In genomic region chr18:14767474-14767873, GRCh38 we compare ENCODE assay signal across 29 cellular contexts.
A peak's percentile ranks its signal among the peaks of the same experiment; 100 is the strongest.
DNase-seq lines count a peak whose midpoint lies in the region; ATAC-seq and TF ChIP-seq lines count a peak whose summit lies in the region.
"Had no signal": no experiment of that assay in that cellular context is flagged by ENCODE, and none has a peak within 500 bp of the region (broad histone marks: within the 10 kb centered on the region; RNA-seq: fewer than 3 reads in every experiment).

No MANE protein-coding gene starts in this region.

- CTCF ChIA-PET in HEK293 (lab: Yijun Ruan, JAX): no interaction called here

- in situ Hi-C loops in astrocyte of the spinal cord (cut with HindIII; ENCODE audit: low sequenced_read_pairs): no loop called here

- peak; percentile 15 for DNase-seq in NCI-H226
- DNase-seq in astrocyte of the spinal cord (ENCODE audit: low read depth, low spot score): peak; percentile 4
- no peak for DNase-seq in stimulated activated effector memory CD8-positive, alpha-beta T cell treated with anti-CD3 and anti-CD28 coated beads, Interleukin-12 subunit alpha, Interleukin-12 subunit beta, amount 100 ng/mL, for 72 hours (ENCODE audit: low spot score in 2 of 2)
- DNase-seq in activated gamma-delta T cell treated with Interleukin-2 at 50 U/mL for 16 hours: no peak
- no peak for DNase-seq in NCI-H345 (lab: John Stamatoyannopoulos, UW)
- DNase-seq: activated CD4-positive, alpha-beta T cell treated with anti-CD3 and anti-CD28 coated beads, Interleukin-2, amount 50 U/mL, for 1 hour; activated gamma-delta T cell; CD4-positive, alpha-beta T cell; colonic mucosa; effector memory CD8-positive, alpha-beta T cell; Karpas-422; NCI-H1048; NCI-H1694 treated with DMSO at 0.1 percent for 48 hours; NCI-H2171 treated with DMSO at 0.1 percent for 48 hours; NCI-H526 treated with DMSO at 0.1 percent for 48 hours; right lobe of liver; stimulated activated CD4-positive, alpha-beta T cell treated with anti-CD3 and anti-CD28 coated beads, Interleukin-12 subunit alpha, Interleukin-12 subunit beta, amount 100 ng/mL, for 4 hours; stimulated activated CD4-positive, alpha-beta T cell treated with anti-CD3 and anti-CD28 coated beads, Interleukin-4, amount 100 ng/mL, for 4 hours; stomach had no signal

- ATAC-seq in stimulated activated effector memory CD8-positive, alpha-beta T cell treated with anti-CD3 and anti-CD28 coated beads, Interleukin-12 subunit alpha, Interleukin-12 subunit beta, amount 100 ng/mL, for 72 hours: peak; percentile 67
- no peak for ATAC-seq in GM19324 (IDR thresholded peaks at IDR 0.05; ENCODE audit: low FRiP score, unreplicated experiment)
- ATAC-seq: effector memory CD8-positive, alpha-beta T cell; esophagus mucosa; gastroesophageal sphincter; right lobe of liver; SK-N-SH treated with all-trans-retinoic acid at 6 μM for 48 hours had no signal

- no peaks in the 10 kb centered on the region for H3K36me3 Mint-ChIP-seq in stimulated activated effector memory CD8-positive, alpha-beta T cell treated with anti-CD3 and anti-CD28 coated beads, Interleukin-12 subunit alpha, Interleukin-12 subunit beta, amount 100 ng/mL, for 72 hours

- no peaks in the 10 kb centered on the region for H3K4me1 ChIP-seq in HEK293 (ENCODE audit: control insufficient read depth, insufficient read depth, low read length)
- H3K4me1 ChIP-seq: breast epithelium, colonic mucosa, gastroesophageal sphincter, right lobe of liver, stomach, tibial nerve had no signal

- peaks cover 2% of the 10 kb centered on the region for H3K9me3 Mint-ChIP-seq in stimulated activated effector memory CD8-positive, alpha-beta T cell treated with anti-CD3 and anti-CD28 coated beads, Interleukin-12 subunit alpha, Interleukin-12 subunit beta, amount 100 ng/mL, for 72 hours
- H3K9me3 Mint-ChIP-seq: CD4-positive, alpha-beta T cell; effector memory CD8-positive, alpha-beta T cell; T-helper 2 cell treated with Interferon-gamma antibody and Interleukin-4, amounts not matched to agents 5 μg/mL and 100 μg/mL, for 36 hours had no signal

- H3K4me3 ChIP-seq in HEK293 (ENCODE audit: low read depth, low read length) (no peak overlapping the region), astrocyte of the spinal cord (ENCODE audit: low read depth, low read length) (no peak overlapping the region)
- H3K4me3 ChIP-seq: breast epithelium, colonic mucosa, gastroesophageal sphincter, right lobe of liver, stomach, tibial nerve had no signal

- POLR2A ChIA-PET in HEK293 (lab: Yijun Ruan, JAX): no interaction called here

- no peaks in the 10 kb centered on the region for H3K36me3 ChIP-seq in HEK293 (ENCODE audit: control insufficient read depth in 2 of 2, insufficient read depth in 1 of 2, low read length in 2 of 2)
- H3K36me3 ChIP-seq: breast epithelium, colonic mucosa, gastroesophageal sphincter, right lobe of liver, stomach, tibial nerve had no signal

- TF ChIP-seq CTCF in HEK293 (tag by site-specific recombination; IDR thresholded peaks at IDR 0.05): no peak
- no peak for TF ChIP-seq CTCF in astrocyte of the spinal cord (IDR thresholded peaks at IDR 0.05; ENCODE audit: low read depth, low read length)

- no peak overlapping the region for H3K27ac ChIP-seq in HEK293 (ENCODE audit: extremely low read depth, low read depth, low read length)
- H3K27ac ChIP-seq: breast epithelium, colonic mucosa, gastroesophageal sphincter, right lobe of liver, stomach, tibial nerve, VCaP had no signal

- H3K4me3 Mint-ChIP-seq in stimulated activated effector memory CD8-positive, alpha-beta T cell treated with anti-CD3 and anti-CD28 coated beads, Interleukin-12 subunit alpha, Interleukin-12 subunit beta, amount 100 ng/mL, for 72 hours: no peak overlapping the region
- H3K4me3 Mint-ChIP-seq: CD4-positive, alpha-beta T cell; effector memory CD8-positive, alpha-beta T cell; neural crest cell; T-helper 2 cell treated with Interferon-gamma antibody and Interleukin-4, amounts not matched to agents 5 μg/mL and 100 μg/mL, for 36 hours had no signal

- no peaks in the 10 kb centered on the region for H3K4me1 Mint-ChIP-seq in stimulated activated effector memory CD8-positive, alpha-beta T cell treated with anti-CD3 and anti-CD28 coated beads, Interleukin-12 subunit alpha, Interleukin-12 subunit beta, amount 100 ng/mL, for 72 hours
- H3K4me1 Mint-ChIP-seq: neural crest cell had no signal

- no peak overlapping the region for H3K27ac Mint-ChIP-seq in stimulated activated effector memory CD8-positive, alpha-beta T cell treated with anti-CD3 and anti-CD28 coated beads, Interleukin-12 subunit alpha, Interleukin-12 subunit beta, amount 100 ng/mL, for 72 hours
- H3K27ac Mint-ChIP-seq: CD4-positive, alpha-beta T cell; effector memory CD8-positive, alpha-beta T cell; T-helper 2 cell treated with Interferon-gamma antibody and Interleukin-4, amounts not matched to agents 5 μg/mL and 100 μg/mL, for 36 hours had no signal

- no peaks in the 10 kb centered on the region for H3K9me3 ChIP-seq in HEK293 (ENCODE audit: control insufficient read depth, insufficient read depth, low read depth, low read length)
- H3K9me3 ChIP-seq: breast epithelium, colonic mucosa, gastroesophageal sphincter, right lobe of liver, stomach, tibial nerve had no signal

TF ChIP-seq in HEK293, 187 proteins besides CTCF, POLR2A, EP300 and RAD21:
- TF ChIP-seq PRDM1 (tag by site-specific recombination; IDR thresholded peaks at IDR 0.05) (no peak), SP3 (tag by site-specific recombination; IDR thresholded peaks at IDR 0.05) (peak; percentile 33; the same call in 1 of the 2 replicates)

Comparison
In these comparisons a context has a peak if more than half of its experiments do, and no peak if none do; other contexts are left out.
1. DNase-seq: peak in NCI-H226 (single experiment) and astrocyte of the spinal cord (single experiment); none in stimulated activated effector memory CD8-positive, alpha-beta T cell treated with anti-CD3 and anti-CD28 coated beads, Interleukin-12 subunit alpha, Interleukin-12 subunit beta, amount 100 ng/mL, for 72 hours (0 of 2), activated gamma-delta T cell treated with Interleukin-2 at 50 U/mL for 16 hours (single experiment) and NCI-H345 (single experiment).